Comparison of ENCODE assay signal across 1 cellular context in genomic region chr5:173907686-173908371, GRCh38.
TF ChIP-seq lines count a peak whose summit lies in the region.

No MANE protein-coding gene starts in this region.

TF ChIP-seq in GM23338, 12 proteins besides CTCF, POLR2A, EP300 and RAD21 (continued from another document):
- no peak for TF ChIP-seq ETS1 (IDR thresholded peaks at IDR 0.05)
- TF ChIP-seq ZNF331 (CRISPR knock-in tag; IDR thresholded peaks at IDR 0.05; ENCODE audit: low read depth), result no peak
- no peak for TF ChIP-seq CREB1 (CRISPR knock-in tag; IDR thresholded peaks at IDR 0.05; ENCODE audit: low read depth)
- no peak for TF ChIP-seq POLR2AphosphoS5 (IDR thresholded peaks at IDR 0.05; ENCODE audit: low read depth)
- no peak for TF ChIP-seq JUNB (IDR thresholded peaks at IDR 0.05; ENCODE audit: unreplicated experiment)
- no peak for TF ChIP-seq ZNF462 (CRISPR knock-in tag; IDR thresholded peaks at IDR 0.05)
- TF ChIP-seq EZH2phosphoT487 (IDR thresholded peaks at IDR 0.05; ENCODE audit: unreplicated experiment), result no peak
- no peak for TF ChIP-seq EZH2 (IDR thresholded peaks at IDR 0.05; ENCODE audit: low read depth, unreplicated experiment)
